In the genomic region with DNA sequence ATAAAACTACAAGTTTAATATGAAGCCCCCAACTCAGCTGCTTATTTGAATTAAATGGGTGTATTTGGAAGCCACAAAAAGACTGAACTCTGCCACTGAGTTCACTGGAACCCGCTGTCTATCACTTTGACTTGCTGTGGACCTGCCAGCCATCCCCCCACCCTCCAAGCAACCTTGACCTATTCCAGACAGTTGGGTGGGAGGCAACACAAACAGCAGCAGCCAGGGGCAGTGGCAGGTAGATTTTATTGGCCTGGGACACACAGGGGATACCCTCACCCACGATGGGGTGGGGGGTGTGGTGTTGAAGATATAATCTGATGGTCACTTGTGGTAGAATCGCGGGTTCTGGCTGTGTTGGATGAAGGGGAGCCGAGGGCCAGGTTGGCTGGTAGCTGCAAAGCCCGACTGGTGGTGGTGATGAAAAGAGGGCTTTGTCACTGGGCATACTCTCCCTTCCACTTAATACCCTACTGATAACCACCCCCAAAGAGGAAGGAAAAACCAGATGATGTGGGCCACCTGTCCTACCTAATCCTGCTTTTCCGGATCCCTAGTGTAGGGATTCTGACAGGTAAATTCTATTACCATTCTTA, we compare ENCODE assay signal across 14 cellular contexts. TPM values are rescaled to one million over a fixed set of nuclear protein-coding genes. Genes with fewer than 3 reads are reported as not detected.
DNase-seq lines count a peak whose midpoint lies in the region; ATAC-seq and TF ChIP-seq lines count a peak whose summit lies in the region.
"Had no signal": no experiment of that assay in that cellular context is flagged by ENCODE, and none has a peak within 500 bp of the region (broad histone marks: within the 10 kb centered on the region; RNA-seq: fewer than 3 reads in every experiment).

No MANE protein-coding gene starts in this region.

- H3K27ac ChIP-seq in HEK293 (ENCODE audit: extremely low read depth, low read depth, low read length) (peak overlapping the region; percentile 54; the same call in 1 of the 2 replicates), heart right ventricle (no peak overlapping the region)
- no peak overlapping the region for H3K27ac ChIP-seq in effector memory CD4-positive, alpha-beta T cell (ENCODE audit: insufficient read depth, low read length, poor library complexity, severe bottlenecking)
- H3K27ac ChIP-seq: tibial artery had no signal

- H3K36me3 ChIP-seq in HEK293 (ENCODE audit: control insufficient read depth in 2 of 2, insufficient read depth in 1 of 2, low read length in 2 of 2) (peaks cover 35 to 67% of the 10 kb centered on the region in 2 experiments), heart right ventricle (peaks cover 0 to 67% (median 50%) of the 10 kb centered on the region in 9 donors)
- H3K36me3 ChIP-seq in effector memory CD4-positive, alpha-beta T cell (ENCODE audit: control insufficient read depth, insufficient read depth, low read length), result peaks cover 57% of the 10 kb centered on the region

- no peak for ATAC-seq in activated naive CD4-positive, alpha-beta T cell treated with anti-CD3 and anti-CD28 coated beads, Interleukin-2, amount 50 U/mL, for 72 hours
- no peak for ATAC-seq in heart right ventricle
- ATAC-seq: right cardiac atrium had no signal

- H3K4me3 ChIP-seq in HEK293 (ENCODE audit: low read depth, low read length), result no peak overlapping the region
- H3K4me3 ChIP-seq in effector memory CD4-positive, alpha-beta T cell (ENCODE audit: insufficient read depth, low read depth, low read length, poor library complexity, severe bottlenecking), result no peak overlapping the region
- no peak overlapping the region for H3K4me3 ChIP-seq in heart right ventricle
- H3K4me3 ChIP-seq: tibial artery had no signal

- H3K9me3 ChIP-seq in HEK293 (ENCODE audit: control insufficient read depth, insufficient read depth, low read depth, low read length), result no peaks in the 10 kb centered on the region
- no peaks in the 10 kb centered on the region for H3K9me3 ChIP-seq in effector memory CD4-positive, alpha-beta T cell (ENCODE audit: control insufficient read depth, low read length)
- H3K9me3 ChIP-seq in heart right ventricle, result no peaks in the 10 kb centered on the region
- H3K9me3 ChIP-seq: tibial artery had no signal

- H3K4me3 Mint-ChIP-seq in T-helper 2 cell treated with Interferon-gamma antibody and Interleukin-4, amounts not matched to agents 5 μg/mL and 100 μg/mL, for 36 hours, result no peak overlapping the region
- H3K4me3 Mint-ChIP-seq in nephron progenitor cell, result no peak overlapping the region

- H3K4me1 Mint-ChIP-seq in T-helper 2 cell treated with Interferon-gamma antibody and Interleukin-4, amounts not matched to agents 5 μg/mL and 100 μg/mL, for 36 hours (ENCODE audit: low read depth), result peaks cover 40% of the 10 kb centered on the region
- H3K4me1 Mint-ChIP-seq in nephron progenitor cell, result peaks cover 63% of the 10 kb centered on the region

- DNase-seq in T-helper 2 cell treated with Interferon-gamma antibody and Interleukin-4, amounts not matched to agents 5 μg/mL and 100 μg/mL, for 36 hours (ENCODE audit: low spot score), result no peak
- DNase-seq in T-helper 2 cell (no peak), nephron progenitor cell (no peak), DMS79 treated with DMSO at 0.1 percent for 48 hours (lab: John Stamatoyannopoulos, UW) (no peak), heart right ventricle (no peak)
- DNase-seq in activated naive CD4-positive, alpha-beta T cell treated with anti-CD3 and anti-CD28 coated beads, Interleukin-2, amount 50 U/mL, for 72 hours (ENCODE audit: low spot score in 2 of 2), result no peak
- DNase-seq in effector memory CD4-positive, alpha-beta T cell, result no peak
- DNase-seq: caudate nucleus; NCI-H187 treated with DMSO at 0.1 percent for 48 hours; NK-92 treated with Interleukin-12 subunit alpha and Interleukin-12 subunit beta, amount 100 ng/mL, for 24 hours; tibial artery had no signal

- no peaks in the 10 kb centered on the region for H3K27me3 Mint-ChIP-seq in T-helper 2 cell treated with Interferon-gamma antibody and Interleukin-4, amounts not matched to agents 5 μg/mL and 100 μg/mL, for 36 hours (ENCODE audit: low read depth)
- no peaks in the 10 kb centered on the region for H3K27me3 Mint-ChIP-seq in nephron progenitor cell (ENCODE audit: low read depth, poor library complexity)

- peak overlapping the region; percentile 72 for H3K27ac Mint-ChIP-seq in T-helper 2 cell treated with Interferon-gamma antibody and Interleukin-4, amounts not matched to agents 5 μg/mL and 100 μg/mL, for 36 hours
- peak overlapping the region; percentile 95 to 98 for H3K27ac Mint-ChIP-seq in activated naive CD4-positive, alpha-beta T cell treated with anti-CD3 and anti-CD28 coated beads, Interleukin-2, amount 50 U/mL, for 72 hours
- peak overlapping the region; percentile 48 for H3K27ac Mint-ChIP-seq in nephron progenitor cell

- no peaks in the 10 kb centered on the region for H3K27me3 ChIP-seq in effector memory CD4-positive, alpha-beta T cell (replicated peaks; ENCODE audit: control insufficient read depth, insufficient read depth, low read length, poor library complexity, severe bottlenecking)
- H3K27me3 ChIP-seq in heart right ventricle, result no peaks in the 10 kb centered on the region
- H3K27me3 ChIP-seq: tibial artery had no signal

- intact Hi-C loops in heart right ventricle (cut with DNase I), result no loop called here

- no peaks in the 10 kb centered on the region for H3K9me3 Mint-ChIP-seq in T-helper 2 cell treated with Interferon-gamma antibody and Interleukin-4, amounts not matched to agents 5 μg/mL and 100 μg/mL, for 36 hours
- H3K9me3 Mint-ChIP-seq in activated naive CD4-positive, alpha-beta T cell treated with anti-CD3 and anti-CD28 coated beads, Interleukin-2, amount 50 U/mL, for 72 hours, result no peaks in the 10 kb centered on the region
- H3K9me3 Mint-ChIP-seq in nephron progenitor cell, result no peaks in the 10 kb centered on the region

- WGBS in heart right ventricle, 2 donors, result 75 to 77% methylated on average over 7 of the region's 7 CpGs

- H3K36me3 Mint-ChIP-seq in T-helper 2 cell treated with Interferon-gamma antibody and Interleukin-4, amounts not matched to agents 5 μg/mL and 100 μg/mL, for 36 hours (ENCODE audit: low read depth), result peaks cover 65% of the 10 kb centered on the region
- H3K36me3 Mint-ChIP-seq in activated naive CD4-positive, alpha-beta T cell treated with anti-CD3 and anti-CD28 coated beads, Interleukin-2, amount 50 U/mL, for 72 hours, result peaks cover 44 to 52% of the 10 kb centered on the region in 2 donors
- H3K36me3 Mint-ChIP-seq in nephron progenitor cell (ENCODE audit: low read depth), result peaks cover 54% of the 10 kb centered on the region

- TF ChIP-seq CTCF in HEK293 (tag by site-specific recombination; IDR thresholded peaks at IDR 0.05) (no peak), nephron progenitor cell (IDR thresholded peaks at IDR 0.05) (no peak), heart right ventricle (IDR thresholded peaks at IDR 0.05) (no peak)

- H3K4me1 ChIP-seq in HEK293 (ENCODE audit: control insufficient read depth, insufficient read depth, low read length), result peaks cover 19% of the 10 kb centered on the region
- H3K4me1 ChIP-seq in effector memory CD4-positive, alpha-beta T cell (ENCODE audit: control insufficient read depth, insufficient read depth, low read length, poor library complexity, severe bottlenecking), result peaks cover 46% of the 10 kb centered on the region
- peaks cover 12 to 72% (median 55%) of the 10 kb centered on the region in 9 donors for H3K4me1 ChIP-seq in heart right ventricle

- CTCF ChIA-PET in HEK293 (lab: Yijun Ruan, JAX), result interaction anchor here (0.9 to 4.1 kb wide), 5 partner anchors 9 to 248 kb away, joined by 3 to 22 read pairs (median 6); partner anchors contain the start of genes ACADVL and DLG4

- POLR2A ChIA-PET in HEK293 (lab: Yijun Ruan, JAX), result interaction anchor here (1.0 to 4.1 kb wide), 9 partner anchors 9 to 261 kb away, joined by 3 to 42 read pairs (median 4); partner anchors contain the start of genes DVL2, GABARAP, NEURL4 and PLSCR3

TF ChIP-seq in HEK293, 187 proteins besides CTCF, POLR2A, EP300 and RAD21:
- TF ChIP-seq, protein P1, sequence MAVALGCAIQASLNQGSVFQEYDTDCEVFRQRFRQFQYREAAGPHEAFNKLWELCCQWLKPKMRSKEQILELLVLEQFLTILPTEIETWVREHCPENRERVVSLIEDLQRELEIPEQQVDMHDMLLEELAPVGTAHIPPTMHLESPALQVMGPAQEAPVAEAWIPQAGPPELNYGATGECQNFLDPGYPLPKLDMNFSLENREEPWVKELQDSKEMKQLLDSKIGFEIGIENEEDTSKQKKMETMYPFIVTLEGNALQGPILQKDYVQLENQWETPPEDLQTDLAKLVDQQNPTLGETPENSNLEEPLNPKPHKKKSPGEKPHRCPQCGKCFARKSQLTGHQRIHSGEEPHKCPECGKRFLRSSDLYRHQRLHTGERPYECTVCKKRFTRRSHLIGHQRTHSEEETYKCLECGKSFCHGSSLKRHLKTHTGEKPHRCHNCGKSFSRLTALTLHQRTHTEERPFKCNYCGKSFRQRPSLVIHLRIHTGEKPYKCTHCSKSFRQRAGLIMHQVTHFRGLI (tag by site-specific recombination; IDR thresholded peaks at IDR 0.05), result peak; percentile 76
- TF ChIP-seq ZNF600 (tag by site-specific recombination; IDR thresholded peaks at IDR 0.05) (0 out of 2 replicates have a peak, but pooled peaks have one; percentile 10), ZNF184 (tag by site-specific recombination; IDR thresholded peaks at IDR 0.05) (no peak), ZNF664 (tag by site-specific recombination; IDR thresholded peaks at IDR 0.05) (no peak)

RNA-seq across cellular contexts. Expression of gene GPS2, which starts 2.6 kb away (rescaled TPM):
- 10 to 100 TPM; 36.3 to 48.6 TPM for total RNA-seq in activated naive CD4-positive, alpha-beta T cell treated with anti-CD3 and anti-CD28 coated beads, Interleukin-2, amount 50 U/mL, for 72 hours
- total RNA-seq in heart right ventricle, result 10 to 100 TPM; 49.1 to 81.1 (median 57.4) TPM
- polyA plus RNA-seq in heart right ventricle, result 100 to 1,000 TPM; 103 to 105 TPM

RNA-seq across cellular contexts. Expression of gene EIF5A, which starts 5.1 kb away (rescaled TPM):
- 100 to 1,000 TPM; 493 to 836 TPM for total RNA-seq in activated naive CD4-positive, alpha-beta T cell treated with anti-CD3 and anti-CD28 coated beads, Interleukin-2, amount 50 U/mL, for 72 hours
- total RNA-seq in heart right ventricle, result 100 to 1,000 TPM; 197 to 444 (median 248) TPM
- polyA plus RNA-seq in heart right ventricle, result 100 to 1,000 TPM; 457 to 716 TPM

RNA-seq across cellular contexts. Expression of gene NEURL4, which starts 16.6 kb away (rescaled TPM):
- 10 to 100 TPM; 24.8 to 32.7 TPM for total RNA-seq in activated naive CD4-positive, alpha-beta T cell treated with anti-CD3 and anti-CD28 coated beads, Interleukin-2, amount 50 U/mL, for 72 hours
- total RNA-seq in heart right ventricle, result 10 to 100 TPM; 21.7 to 45.9 (median 28.7) TPM
- polyA plus RNA-seq in heart right ventricle, result 10 to 100 TPM; 22.4 to 55.5 TPM

RNA-seq across cellular contexts. Expression of gene YBX2, which starts 18.1 kb away (rescaled TPM):
- total RNA-seq in activated naive CD4-positive, alpha-beta T cell treated with anti-CD3 and anti-CD28 coated beads, Interleukin-2, amount 50 U/mL, for 72 hours, result 1 to 10 TPM in 1 of 2 donors, under 1 TPM in 1; 0.18 to 1.7 TPM
- total RNA-seq in heart right ventricle, result 1 to 10 TPM in 7 of 10 donors, under 1 TPM in 3; 0.42 to 1.9 (median 1.2) TPM
- polyA plus RNA-seq in heart right ventricle, result 1 to 10 TPM in 1 of 2 donors, under 1 TPM in 1; 0.49 to 2.6 TPM
- total RNA-seq: mononuclear cell had no signal

RNA-seq across cellular contexts. Expression of gene ACAP1, which starts 23.8 kb away (rescaled TPM):
- total RNA-seq in activated naive CD4-positive, alpha-beta T cell treated with anti-CD3 and anti-CD28 coated beads, Interleukin-2, amount 50 U/mL, for 72 hours, result 100 to 1,000 TPM; 400 to 610 TPM
- total RNA-seq in heart right ventricle, result 10 to 100 TPM in 7 of 10 donors, 1 to 10 TPM in 3; 7.4 to 23.4 (median 16.7) TPM
- 1 to 10 TPM; 2.4 to 9.7 TPM for polyA plus RNA-seq in heart right ventricle
